Comparison of ENCODE assay signal across 24 cellular contexts in the genomic region with DNA sequence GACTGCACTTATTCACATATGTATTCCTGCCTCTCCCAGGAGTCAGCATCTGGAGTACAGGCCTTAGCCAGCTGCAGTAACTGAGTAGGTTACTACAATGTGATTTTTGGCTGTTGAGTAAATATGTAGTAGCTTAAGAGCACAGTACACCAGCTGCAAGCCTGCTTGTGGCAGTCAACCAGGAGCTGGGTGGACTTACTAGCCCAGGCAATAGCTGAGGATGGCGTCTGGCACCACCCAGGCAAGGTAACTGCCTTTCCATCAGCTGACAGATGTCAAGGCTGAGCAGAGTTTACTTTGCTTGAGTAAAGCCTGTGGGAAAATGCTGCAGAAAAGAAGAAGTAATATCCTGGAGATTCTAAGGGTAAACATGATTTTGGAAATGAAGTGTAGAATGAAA.
"Had no signal": no experiment of that assay in that cellular context is flagged by ENCODE, and none has a peak within 500 bp of the region (broad histone marks: within the 10 kb centered on the region; RNA-seq: fewer than 3 reads in every experiment).

No MANE protein-coding gene starts in this region.

- DNase-seq: activated CD4-positive, alpha-beta memory T cell treated with anti-CD3 and anti-CD28 coated beads, Interleukin-2, amount 10 ng/mL, durations not matched to agents 7 days and 5 days; activated CD4-positive, alpha-beta T cell treated with anti-CD3 and anti-CD28 coated beads for 36 hours; activated CD4-positive, alpha-beta T cell treated with anti-CD3 and anti-CD28 coated beads, Interleukin-2, amount 50 U/mL, for 1 hour; activated CD4-positive, CD25-positive, alpha-beta regulatory T cell; activated CD8-positive, alpha-beta memory T cell treated with anti-CD3 and anti-CD28 coated beads, Interleukin-2, amount 50 U/mL, for 48 hours; activated effector memory CD4-positive, alpha-beta T cell treated with Interleukin-2 at 50 U/mL for 16 hours; activated naive CD4-positive, alpha-beta T cell treated with Interleukin-2 at 50 U/mL for 16 hours; activated naive CD8-positive, alpha-beta T cell treated with anti-CD3 and anti-CD28 coated beads, Interleukin-2, amount 10 ng/mL, durations not matched to agents 7 days and 5 days; adrenal gland; anterior cingulate cortex; Kasumi-1; KBM-7; NCI-H1105 treated with DMSO at 0.1 percent for 48 hours; NCI-H1436 treated with DMSO at 0.1 percent for 48 hours; NCI-H187 treated with DMSO at 0.1 percent for 48 hours; NCI-H2081 treated with DMSO at 0.1 percent for 48 hours; NCI-H446; NCI-H524 treated with DMSO at 0.1 percent for 48 hours; NCI-H748 treated with DMSO at 0.1 percent for 48 hours; SIG-M5 had no signal

- ATAC-seq: activated CD4-positive, alpha-beta T cell treated with anti-CD3 and anti-CD28 coated beads for 36 hours had no signal

- H3K4me3 Mint-ChIP-seq: activated CD4-positive, alpha-beta memory T cell treated with anti-CD3 and anti-CD28 coated beads, Interleukin-2, amount 10 ng/mL, durations not matched to agents 7 days and 5 days; activated CD4-positive, alpha-beta T cell treated with anti-CD3 and anti-CD28 coated beads for 36 hours; activated naive CD8-positive, alpha-beta T cell treated with anti-CD3 and anti-CD28 coated beads, Interleukin-2, amount 10 ng/mL, durations not matched to agents 7 days and 5 days; activated T-cell treated with anti-CD3 and anti-CD28 coated beads, Interleukin-2, amount 50 U/mL, for 24 hours; activated T-helper 1 cell treated with anti-CD3 and anti-CD28 coated beads, Interleukin-12 subunit alpha, Interleukin-12 subunit beta, Interleukin-2, Interleukin-4 antibody, amounts not matched to agents 30 ng/mL and 10 ng/mL and 1 ng/mL, durations not matched to agents 14 hours and 24 hours and 36 hours had no signal

- H3K27me3 Mint-ChIP-seq: activated CD4-positive, alpha-beta memory T cell treated with anti-CD3 and anti-CD28 coated beads, Interleukin-2, amount 10 ng/mL, durations not matched to agents 7 days and 5 days; activated CD4-positive, alpha-beta T cell treated with anti-CD3 and anti-CD28 coated beads for 36 hours; activated T-cell treated with anti-CD3 and anti-CD28 coated beads, Interleukin-2, amount 50 U/mL, for 24 hours had no signal

- H3K27me3 ChIP-seq: adrenal gland, breast epithelium had no signal

- H3K27ac Mint-ChIP-seq: activated CD4-positive, alpha-beta memory T cell treated with anti-CD3 and anti-CD28 coated beads, Interleukin-2, amount 10 ng/mL, durations not matched to agents 7 days and 5 days; activated CD4-positive, alpha-beta T cell treated with anti-CD3 and anti-CD28 coated beads for 36 hours; activated naive CD8-positive, alpha-beta T cell treated with anti-CD3 and anti-CD28 coated beads, Interleukin-2, amount 10 ng/mL, durations not matched to agents 7 days and 5 days; activated T-cell treated with anti-CD3 and anti-CD28 coated beads, Interleukin-2, amount 50 U/mL, for 24 hours; activated T-helper 1 cell treated with anti-CD3 and anti-CD28 coated beads, Interleukin-12 subunit alpha, Interleukin-12 subunit beta, Interleukin-2, Interleukin-4 antibody, amounts not matched to agents 30 ng/mL and 10 ng/mL and 1 ng/mL, durations not matched to agents 14 hours and 24 hours and 36 hours had no signal

- H3K4me3 ChIP-seq: adrenal gland, breast epithelium had no signal

- H3K4me1 Mint-ChIP-seq: activated naive CD8-positive, alpha-beta T cell treated with anti-CD3 and anti-CD28 coated beads, Interleukin-2, amount 10 ng/mL, durations not matched to agents 7 days and 5 days had no signal

- H3K4me1 ChIP-seq: adrenal gland, breast epithelium had no signal

- H3K27ac ChIP-seq: adrenal gland, breast epithelium, VCaP had no signal

- H3K36me3 ChIP-seq: breast epithelium had no signal

- H3K9me3 ChIP-seq: adrenal gland, breast epithelium had no signal
